ENCODE assay signal across 29 cellular contexts in genomic region chr11:130642994-130643393, GRCh38.
"Had no signal": no experiment of that assay in that cellular context is flagged by ENCODE, and none has a peak within 500 bp of the region (broad histone marks: within the 10 kb centered on the region; RNA-seq: fewer than 3 reads in every experiment).

No MANE protein-coding gene starts in this region.

- ATAC-seq: body of pancreas; left ventricle myocardium superior; stimulated activated effector memory CD8-positive, alpha-beta T cell treated with anti-CD3 and anti-CD28 coated beads, Interleukin-12 subunit alpha, Interleukin-12 subunit beta, amount 100 ng/mL, for 72 hours; upper lobe of right lung had no signal

- H3K9me3 ChIP-seq: body of pancreas, neutrophil, prostate gland, sigmoid colon, stomach, thyroid gland, upper lobe of right lung had no signal

- DNase-seq: activated CD4-positive, alpha-beta T cell treated with anti-CD3 and anti-CD28 coated beads for 48 hours; activated CD4-positive, alpha-beta T cell treated with anti-CD3 and anti-CD28 coated beads, Interleukin-2, amount 50 U/mL, for 48 hours; activated CD8-positive, alpha-beta memory T cell treated with anti-CD3 and anti-CD28 coated beads for 24 hours; activated effector memory CD4-positive, alpha-beta T cell treated with Interleukin-2 at 50 U/mL for 16 hours; activated naive CD4-positive, alpha-beta T cell treated with Interleukin-2 at 50 U/mL for 16 hours; anterior cingulate cortex; body of pancreas; dermis blood vessel endothelial cell; effector CD8-positive, alpha-beta T cell; left ventricle myocardium superior; mammary epithelial cell; retina; sigmoid colon; small intestine; stimulated activated CD4-positive, alpha-beta T cell treated with anti-CD3 and anti-CD28 coated beads, Interleukin-4, amount 100 ng/mL, for 24 hours; stomach; T-helper 9 cell; thyroid gland; upper lobe of right lung had no signal

- H3K9me3 Mint-ChIP-seq: natural killer cell treated with Interleukin-12 subunit alpha and Interleukin-12 subunit beta and Interleukin-15 and Interleukin-18, amount 100 ng/mL, for 72 hours; stimulated activated effector memory CD8-positive, alpha-beta T cell treated with anti-CD3 and anti-CD28 coated beads, Interleukin-12 subunit alpha, Interleukin-12 subunit beta, amount 100 ng/mL, for 72 hours; T-helper 1 cell treated with Interleukin-12 subunit alpha and Interleukin-12 subunit beta and Interleukin-4 antibody, amounts not matched to agents 30 μg/mL and 1 μg/mL, for 36 hours had no signal

- H3K27me3 Mint-ChIP-seq: activated naive CD8-positive, alpha-beta T cell had no signal

- H3K27ac ChIP-seq: body of pancreas, neutrophil, prostate gland, sigmoid colon, stomach, thyroid gland, upper lobe of right lung, VCaP had no signal

- H3K4me1 ChIP-seq: prostate gland had no signal

- H3K4me3 Mint-ChIP-seq: activated naive CD8-positive, alpha-beta T cell; natural killer cell treated with Interleukin-12 subunit alpha and Interleukin-12 subunit beta and Interleukin-15 and Interleukin-18, amount 100 ng/mL, for 72 hours; stimulated activated effector memory CD8-positive, alpha-beta T cell treated with anti-CD3 and anti-CD28 coated beads, Interleukin-12 subunit alpha, Interleukin-12 subunit beta, amount 100 ng/mL, for 72 hours; T-helper 1 cell treated with Interleukin-12 subunit alpha and Interleukin-12 subunit beta and Interleukin-4 antibody, amounts not matched to agents 30 μg/mL and 1 μg/mL, for 36 hours had no signal

- H3K27ac Mint-ChIP-seq: activated naive CD8-positive, alpha-beta T cell; natural killer cell treated with Interleukin-12 subunit alpha and Interleukin-12 subunit beta and Interleukin-15 and Interleukin-18, amount 100 ng/mL, for 72 hours; stimulated activated effector memory CD8-positive, alpha-beta T cell treated with anti-CD3 and anti-CD28 coated beads, Interleukin-12 subunit alpha, Interleukin-12 subunit beta, amount 100 ng/mL, for 72 hours; T-helper 1 cell treated with Interleukin-12 subunit alpha and Interleukin-12 subunit beta and Interleukin-4 antibody, amounts not matched to agents 30 μg/mL and 1 μg/mL, for 36 hours had no signal

- H3K36me3 Mint-ChIP-seq: activated naive CD8-positive, alpha-beta T cell; natural killer cell treated with Interleukin-12 subunit alpha and Interleukin-12 subunit beta and Interleukin-15 and Interleukin-18, amount 100 ng/mL, for 72 hours; stimulated activated effector memory CD8-positive, alpha-beta T cell treated with anti-CD3 and anti-CD28 coated beads, Interleukin-12 subunit alpha, Interleukin-12 subunit beta, amount 100 ng/mL, for 72 hours had no signal

- H3K36me3 ChIP-seq: neutrophil, prostate gland, sigmoid colon, stomach, thyroid gland, upper lobe of right lung had no signal

- H3K4me3 ChIP-seq: body of pancreas, prostate gland, sigmoid colon, stomach, thyroid gland, upper lobe of right lung had no signal

- H3K4me1 Mint-ChIP-seq: stimulated activated effector memory CD8-positive, alpha-beta T cell treated with anti-CD3 and anti-CD28 coated beads, Interleukin-12 subunit alpha, Interleukin-12 subunit beta, amount 100 ng/mL, for 72 hours had no signal

- FAIRE-seq: colon, frontal cortex, small intestine, TTC549 had no signal

- H3K27me3 ChIP-seq: body of pancreas, sigmoid colon, stomach, thyroid gland, upper lobe of right lung had no signal
